ENCODE assay signal across 8 cellular contexts in genomic region chr2:219387284-219388126, GRCh38. TPM values are rescaled to one million over a fixed set of nuclear protein-coding genes. Genes with fewer than 3 reads are reported as not detected.
DNase-seq lines count a peak whose midpoint lies in the region; ATAC-seq and TF ChIP-seq lines count a peak whose summit lies in the region.

DNPEP (minus strand) TSS chr2:219387912; CDS start chr2:219387794, 118 bp downstream.

- no peaks in the 10 kb centered on the region; the same call in 1 of the 2 replicates for H3K79me2 ChIP-seq in OCI-LY7 (ENCODE audit: insufficient read depth, low read depth, low read length)

- H3K9me3 Mint-ChIP-seq in Caco-2 (ENCODE audit: unreplicated experiment) = no peaks in the 10 kb centered on the region
- no peaks in the 10 kb centered on the region for H3K9me3 Mint-ChIP-seq in activated T-cell treated with anti-CD3 and anti-CD28 coated beads, Interleukin-2, amount 50 U/mL, for 24 hours

- no peaks in the 10 kb centered on the region for H3K9me3 ChIP-seq in Caco-2
- no peaks in the 10 kb centered on the region for H3K9me3 ChIP-seq in OCI-LY7 (ENCODE audit: low read length)
- no peaks in the 10 kb centered on the region for H3K9me3 ChIP-seq in mucosa of stomach (ENCODE audit: control insufficient read depth, low read length)

- H3K36me3 Mint-ChIP-seq in Caco-2 (ENCODE audit: insufficient read depth, unreplicated experiment) = peaks cover 31% of the 10 kb centered on the region
- peaks cover 50% of the 10 kb centered on the region for H3K36me3 Mint-ChIP-seq in activated T-cell treated with anti-CD3 and anti-CD28 coated beads, Interleukin-2, amount 50 U/mL, for 24 hours (ENCODE audit: low read depth)

- peak within 1 kb of the TSS; percentile 92 for H2AFZ ChIP-seq in OCI-LY7 (ENCODE audit: low read length)

- CTCF ChIA-PET in Caco-2 (lab: Charles Lee) = interaction anchor here (0.6 to 2.5 kb wide), 34 partner anchors 9 to 1780 kb away, joined by 3 to 29 read pairs (median 4); partner anchors contain the start of genes CNPPD1, GMPPA, NHEJ1 and STK11IP
- CTCF ChIA-PET in OCI-LY7 (lab: Charles Lee; ENCODE audit: unreplicated experiment) = interaction anchor here (0.5 to 0.8 kb wide), 8 partner anchors 9 to 998 kb away, joined by 3 to 8 read pairs (median 3); partner anchors contain the start of gene GMPPA

- peak; percentile 93 to 94 for DNase-seq in Caco-2
- DNase-seq in HL-60 (ENCODE audit: low read depth in 1 of 2, low spot score in 1 of 2) = peak; percentile 81 to 89
- DNase-seq in OCI-LY7 (ENCODE audit: low spot score) = peak; percentile 91
- DNase-seq in activated T-cell treated with anti-CD3 and anti-CD28 coated beads, Interleukin-2, amount 50 U/mL, for 24 hours = peak; percentile 98
- no peak for DNase-seq in epithelial cell of proximal tubule (ENCODE audit: low read depth)
- peak; percentile 97 for DNase-seq in stimulated activated CD8-positive, alpha-beta memory T cell treated with anti-CD3 and anti-CD28 coated beads, Interleukin-4, amount 100 ng/mL, for 48 hours

- H3K9me2 ChIP-seq in OCI-LY7 (ENCODE audit: insufficient read depth, low read length) = no peaks in the 10 kb centered on the region

- intact Hi-C loops in Caco-2 (cut with micrococcal nuclease; ENCODE audit: unreplicated experiment) = loop anchor here (1.0 to 5.0 kb wide), 8 partner anchors 12 to 217 kb away; partner anchors contain the start of genes ABCB6, CNPPD1, GMPPA and SLC23A3
- intact Hi-C loops in OCI-LY7 (cut with micrococcal nuclease; ENCODE audit: unreplicated experiment) = loop anchor here (1.0 to 5.0 kb wide), 6 partner anchors 109 to 227 kb away; partner anchors contain the start of genes ANKZF1, ATG9A, CHPF and CNPPD1

- H3K27ac ChIP-seq in HL-60 (replicated peaks) = peak within 1 kb of the TSS; percentile 85
- peak within 1 kb of the TSS; percentile 3 for H3K27ac ChIP-seq in OCI-LY7 (ENCODE audit: low read depth, low read length, poor library complexity, severe bottlenecking)

- H3K4me1 Mint-ChIP-seq in Caco-2 (ENCODE audit: low read depth, unreplicated experiment) = no peaks in the 10 kb centered on the region
- H3K4me1 Mint-ChIP-seq in activated T-cell treated with anti-CD3 and anti-CD28 coated beads, Interleukin-2, amount 50 U/mL, for 24 hours (ENCODE audit: low read depth) = peaks cover 28% of the 10 kb centered on the region

- H3K36me3 ChIP-seq in Caco-2 (ENCODE audit: control insufficient read depth, insufficient read depth, low read length) = peaks cover 11% of the 10 kb centered on the region
- H3K36me3 ChIP-seq in OCI-LY7 (ENCODE audit: insufficient read depth, low read length) = peaks cover 33% of the 10 kb centered on the region
- peaks cover 15% of the 10 kb centered on the region for H3K36me3 ChIP-seq in mucosa of stomach (ENCODE audit: control insufficient read depth, insufficient read depth, low read length)

- H3K4me3 ChIP-seq in Caco-2 (ENCODE audit: low read depth, low read length) = peak within 1 kb of the TSS; percentile 75
- H3K4me3 ChIP-seq in HL-60 (replicated peaks; ENCODE audit: insufficient read depth, low read length) = peak within 1 kb of the TSS; percentile 80
- H3K4me3 ChIP-seq in OCI-LY7 (ENCODE audit: low read depth, low read length, poor library complexity, severe bottlenecking) = peak within 1 kb of the TSS; percentile 81
- H3K4me3 ChIP-seq in epithelial cell of proximal tubule (ENCODE audit: low read depth, low read length) = peak within 1 kb of the TSS; percentile 90
- peak within 1 kb of the TSS; percentile 67 for H3K4me3 ChIP-seq in mucosa of stomach (ENCODE audit: low read length)

- H3K27me3 Mint-ChIP-seq in Caco-2 (ENCODE audit: insufficient read depth, unreplicated experiment) = no peaks in the 10 kb centered on the region
- no peaks in the 10 kb centered on the region for H3K27me3 Mint-ChIP-seq in activated T-cell treated with anti-CD3 and anti-CD28 coated beads, Interleukin-2, amount 50 U/mL, for 24 hours

- H3K4me3 Mint-ChIP-seq in Caco-2 (ENCODE audit: unreplicated experiment) = peak within 1 kb of the TSS; percentile 96
- H3K4me3 Mint-ChIP-seq in activated T-cell treated with anti-CD3 and anti-CD28 coated beads, Interleukin-2, amount 50 U/mL, for 24 hours = peak within 1 kb of the TSS; percentile 98

- peaks cover 15% of the 10 kb centered on the region for H3K4me1 ChIP-seq in Caco-2
- peaks cover 15% of the 10 kb centered on the region for H3K4me1 ChIP-seq in OCI-LY7 (ENCODE audit: insufficient read depth, low read length, poor library complexity, severe bottlenecking)
- H3K4me1 ChIP-seq in mucosa of stomach (ENCODE audit: control insufficient read depth, insufficient read depth, low read length) = peaks cover 23% of the 10 kb centered on the region

- H3K9ac ChIP-seq in mucosa of stomach (ENCODE audit: low read length) = peak within 1 kb of the TSS; percentile 86

- ATAC-seq in GM19467 (IDR thresholded peaks at IDR 0.05; ENCODE audit: unreplicated experiment) = peak; percentile 57

- H3K27me3 ChIP-seq in Caco-2 (replicated peaks; ENCODE audit: control insufficient read depth, insufficient read depth, low read length) = no peaks in the 10 kb centered on the region
- no peaks in the 10 kb centered on the region for H3K27me3 ChIP-seq in HL-60 (ENCODE audit: insufficient read depth, poor library complexity, severe bottlenecking)
- no peaks in the 10 kb centered on the region for H3K27me3 ChIP-seq in mucosa of stomach (ENCODE audit: control insufficient read depth, insufficient read depth, low read length)

- peak within 1 kb of the TSS; percentile 89 for H3K4me2 ChIP-seq in OCI-LY7 (ENCODE audit: low read length)

- no peaks in the 10 kb centered on the region for H4K20me1 ChIP-seq in OCI-LY7 (ENCODE audit: insufficient read depth, low read length)

- BruUV-seq in Caco-2 (replicated peaks; lab: Mats Ljungman, UMichigan) (no TSS peak), OCI-LY7 (replicated peaks; lab: Mats Ljungman, UMichigan) (no TSS peak)

- POLR2A ChIA-PET in Caco-2 (lab: Charles Lee) = interaction anchor here (0.5 to 1.9 kb wide), 26 partner anchors 9 to 1824 kb away, joined by 3 to 10 read pairs (median 5); partner anchors contain the start of genes ABCB6, CNPPD1, GMPPA and STK11IP
- POLR2A ChIA-PET in OCI-LY7 (lab: Charles Lee) = interaction anchor here (0.6 to 1.5 kb wide), 14 partner anchors 9 to 809 kb away, joined by 3 to 6 read pairs (median 4); no protein-coding TSS in a partner anchor

- TF ChIP-seq CTCF in Caco-2 (IDR thresholded peaks at IDR 0.05; ENCODE audit: insufficient read depth in 1 of 2, low read depth in 1 of 2, low read length in 1 of 2, severe bottlenecking in 1 of 2, unreplicated experiment in 1 of 2) (no peak), HL-60 (IDR thresholded peaks at IDR 0.05; ENCODE audit: insufficient read depth, low read length) (no peak), OCI-LY7 (conservative IDR thresholded peaks at IDR 0.05; ENCODE audit: low read length) (no peak), epithelial cell of proximal tubule (conservative IDR thresholded peaks at IDR 0.05; ENCODE audit: low read depth, low read length) (no peak)

- peak within 1 kb of the TSS; percentile 94 for H3K27ac Mint-ChIP-seq in Caco-2 (ENCODE audit: unreplicated experiment)
- H3K27ac Mint-ChIP-seq in activated T-cell treated with anti-CD3 and anti-CD28 coated beads, Interleukin-2, amount 50 U/mL, for 24 hours = peak within 1 kb of the TSS; percentile 99

RNA-seq across cellular contexts. Expression of gene DNPEP, which starts in this region (rescaled TPM):
- total RNA-seq in Caco-2 (2022) (102 and 103 TPM in 2 replicates), OCI-LY7 (2022) (54.2 and 63.6 TPM in 2 replicates), epithelial cell of proximal tubule (40.0 and 54.0 TPM in 2 replicates)
- total RNA-seq in OCI-LY7 (2014; rRNA removed; shearing (Covaris generic)) = 39.3 and 40.5 TPM in 2 replicates
